16 cellular contexts compared by ENCODE assay signal in the genomic region with DNA sequence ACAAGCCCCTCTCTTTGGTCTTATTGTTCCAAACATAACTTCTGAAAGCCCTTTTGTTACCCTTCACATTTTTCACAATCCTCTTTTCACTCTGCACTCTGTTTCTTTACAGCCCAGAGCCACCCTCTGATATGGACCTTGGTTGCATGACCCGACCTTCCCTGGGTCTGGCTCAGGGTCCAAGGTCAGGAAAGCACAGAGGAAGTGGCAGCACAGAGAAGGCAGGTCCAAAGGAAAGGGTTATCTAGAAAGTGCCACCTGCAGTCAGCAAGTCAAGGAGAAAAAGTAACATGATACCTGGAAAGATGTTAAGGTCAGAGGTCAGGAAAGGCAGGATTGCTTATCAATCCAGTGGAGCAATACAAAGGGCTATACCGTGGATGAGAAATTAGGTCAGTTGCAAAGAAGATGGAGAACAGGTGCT. TPM values are rescaled to one million over a fixed set of nuclear protein-coding genes. Genes with fewer than 3 reads are reported as not detected.
DNase-seq lines count a peak whose midpoint lies in the region; ATAC-seq, FAIRE-seq and TF ChIP-seq lines count a peak whose summit lies in the region.
"Had no signal": no experiment of that assay in that cellular context is flagged by ENCODE, and none has a peak within 500 bp of the region (broad histone marks: within the 10 kb centered on the region; RNA-seq: fewer than 3 reads in every experiment).

No MANE protein-coding gene starts in this region.

- WGBS in IMR-90 (ENCODE audit: extremely low coverage in 2 of 2, insufficient read length in 1 of 2), 2 experiments = 80% methylated on average over 1 of the region's 2 CpGs; no CpG with 5 or more reads in 1 of the 2 experiments
- WGBS in K562 (ENCODE audit: insufficient coverage, low coverage, missing lambda C conversion rate) = 35% methylated on average over 2 of the region's 2 CpGs

- H3K4me1 ChIP-seq in IMR-90 (ENCODE audit: control insufficient read depth, insufficient read depth, low read length) = peaks cover 58% of the 10 kb centered on the region
- peaks cover 8 to 46% of the 10 kb centered on the region in 2 experiments; a peak in 4 of 5 replicates for H3K4me1 ChIP-seq in K562 (replicated peaks in 1 of 2; ENCODE audit: control insufficient read depth in 2 of 2, insufficient read depth in 2 of 2, low read length in 2 of 2)

- peak overlapping the region; percentile 41 to 74; a peak in 3 of 4 replicates for H4K8ac ChIP-seq in IMR-90 (ENCODE audit: low read depth in 2 of 2, low read length in 2 of 2)

- no peak for TF ChIP-seq CTCF in IMR-90 (conservative IDR thresholded peaks at IDR 0.05; ENCODE audit: low read depth, low read length)
- TF ChIP-seq CTCF in K562 (IDR thresholded peaks at IDR 0.05 in 2 of 3, conservative IDR thresholded peaks at IDR 0.05 in 1 of 3; ENCODE audit: insufficient read depth in 2 of 3, low read depth in 1 of 3, low read length in 3 of 3) = no peak

- H3K79me1 ChIP-seq in IMR-90 (ENCODE audit: low read depth in 1 of 2, low read length in 2 of 2) = peaks cover 31 to 74% of the 10 kb centered on the region in 2 experiments

- ATAC-seq in IMR-90 (ENCODE audit: low read depth) = no peak
- no peak for ATAC-seq in K562
- ATAC-seq in memory B cell (ENCODE audit: low read depth) = no peak
- ATAC-seq in stimulated activated naive B cell treated with anti-CD40 and anti-IgM and Interleukin-4, amounts not matched to agents 10 μg/mL and 1 μg/mL and 100 μg/mL, for 72 hours (replicated peaks) = no peak
- ATAC-seq: gastrocnemius medialis; stimulated activated naive CD8-positive, alpha-beta T cell treated with anti-CD3 and anti-CD28 coated beads, Interleukin-15, Interleukin-2, amounts not matched to agents 100 U/mL and 50 U/mL, for 24 hours had no signal

- H4K20me1 ChIP-seq in IMR-90 (ENCODE audit: insufficient read depth, low read length) = peaks cover 53% of the 10 kb centered on the region
- H4K20me1 ChIP-seq in K562 (replicated peaks; ENCODE audit: control insufficient read depth, insufficient read depth, low read length) = no peaks in the 10 kb centered on the region

- H3K9ac ChIP-seq in IMR-90 (ENCODE audit: low read depth, low read length) = 0 out of 2 replicates have a peak overlapping the region, but pooled peaks have one; percentile 20
- H3K9ac ChIP-seq in K562 (ENCODE audit: insufficient read depth in 1 of 2, low read depth in 2 of 2, low read length in 2 of 2) = no peak overlapping the region

- POLR2A ChIA-PET in IMR-90 (lab: Charles Lee; ENCODE audit: unreplicated experiment) = no interaction called here
- POLR2A ChIA-PET in K562 (lab: Yijun Ruan, JAX) = interaction anchor here (1.5 kb wide), 1 partner anchor 8 kb away, joined by 3 read pairs; no protein-coding TSS in a partner anchor

- peak overlapping the region; percentile 83 for H3K27ac ChIP-seq in IMR-90 (ENCODE audit: insufficient read depth, low read length)
- no peak overlapping the region for H3K27ac ChIP-seq in K562 (ENCODE audit: extremely low read depth, low read depth, low read length)

- peaks cover 42% of the 10 kb centered on the region for H3K9me1 ChIP-seq in IMR-90 (ENCODE audit: insufficient read depth, low read length)
- no peaks in the 10 kb centered on the region for H3K9me1 ChIP-seq in K562 (ENCODE audit: control insufficient read depth, insufficient read depth, low read length)

- H3K27ac Mint-ChIP-seq in memory B cell = peak overlapping the region; percentile 9
- peak overlapping the region; percentile 59 for H3K27ac Mint-ChIP-seq in stimulated activated naive B cell treated with anti-CD40 and anti-IgM and Interleukin-4, amounts not matched to agents 10 μg/mL and 1 μg/mL and 100 μg/mL, for 72 hours
- H3K27ac Mint-ChIP-seq: B cell had no signal

- H2AFZ ChIP-seq in IMR-90 (replicated peaks; ENCODE audit: low read length, poor library complexity) (no peak overlapping the region), K562 (ENCODE audit: low read depth, low read length) (no peak overlapping the region)

- dilution Hi-C loops in IMR-90 (cut with HindIII; ENCODE audit: low sequenced_read_pairs, unreplicated experiment) = no loop called here

- TF ChIP-seq RAD21 in IMR-90 (IDR thresholded peaks at IDR 0.05; ENCODE audit: low read length) = no peak
- TF ChIP-seq RAD21 in K562 (CRISPR knock-in tag; conservative IDR thresholded peaks at IDR 0.05 in 1 of 2, IDR thresholded peaks at IDR 0.05 in 1 of 2) = no peak

- H3K79me2 ChIP-seq in K562 (ENCODE audit: control insufficient read depth, insufficient read depth, low read length) = no peaks in the 10 kb centered on the region

- H3K36me3 ChIP-seq in IMR-90 (ENCODE audit: control insufficient read depth, insufficient read depth, low read length) (peaks cover 23% of the 10 kb centered on the region), K562 (ENCODE audit: control insufficient read depth, insufficient read depth, low read length) (no peaks in the 10 kb centered on the region)
- H3K36me3 ChIP-seq: gastrocnemius medialis had no signal

- peak overlapping the region; percentile 87 for H4K5ac ChIP-seq in IMR-90 (ENCODE audit: low read depth, low read length)

- H3K36me3 Mint-ChIP-seq in memory B cell = peaks cover 14% of the 10 kb centered on the region
- H3K36me3 Mint-ChIP-seq in stimulated activated naive B cell treated with anti-CD40 and anti-IgM and Interleukin-4, amounts not matched to agents 10 μg/mL and 1 μg/mL and 100 μg/mL, for 72 hours = peaks cover 73 to 81% of the 10 kb centered on the region in 2 donors

- H2AK5ac ChIP-seq in IMR-90 (ENCODE audit: low read depth, low read length) = peak overlapping the region; percentile 60

- H3K23ac ChIP-seq in IMR-90 (ENCODE audit: low read depth, low read length) = peak overlapping the region; percentile 90

- CTCF ChIA-PET in IMR-90 (lab: Yijun Ruan, JAX) (interaction anchor here (1.0 to 1.5 kb wide), 2 partner anchors 10 to 151 kb away, joined by 3 to 4 read pairs; no protein-coding TSS in a partner anchor), K562 (lab: Yijun Ruan, JAX; ENCODE audit: low intra/inter-chr PET ratio) (no interaction called here)

- no peaks in the 10 kb centered on the region for H3K9me3 ChIP-seq in IMR-90 (ENCODE audit: control insufficient read depth, insufficient read depth, low read length)
- H3K9me3 ChIP-seq in K562 (replicated peaks; ENCODE audit: control insufficient read depth, insufficient read depth, low read depth, low read length) = no peaks in the 10 kb centered on the region
- H3K9me3 ChIP-seq: gastrocnemius medialis had no signal

- BruUV-seq in IMR-90 (replicated peaks; lab: Mats Ljungman, UMichigan) (no TSS peak), K562 (replicated peaks; lab: Mats Ljungman, UMichigan) (no TSS peak)

- peaks cover 2% of the 10 kb centered on the region for H3K9me3 Mint-ChIP-seq in memory B cell
- peaks cover 0 to 7% of the 10 kb centered on the region in 2 donors for H3K9me3 Mint-ChIP-seq in stimulated activated naive B cell treated with anti-CD40 and anti-IgM and Interleukin-4, amounts not matched to agents 10 μg/mL and 1 μg/mL and 100 μg/mL, for 72 hours

- peak overlapping the region; percentile 80 for H3K18ac ChIP-seq in IMR-90 (ENCODE audit: low read depth, low read length)

- peak overlapping the region; percentile 86 for H2BK120ac ChIP-seq in IMR-90 (ENCODE audit: low read depth, low read length)

- H3K56ac ChIP-seq in IMR-90 (ENCODE audit: extremely low read depth, insufficient read depth, low read length) = peak overlapping the region; percentile 61; the same call in 1 of the 2 replicates

- H3K4me2 ChIP-seq in IMR-90 (ENCODE audit: low read depth, low read length) (peak overlapping the region; percentile 15; the same call in 1 of the 2 replicates), K562 (ENCODE audit: insufficient read depth, low read length) (no peak overlapping the region)

- H3K4ac ChIP-seq in IMR-90 (ENCODE audit: low read depth, low read length) = peak overlapping the region; percentile 90

- no peak overlapping the region for H2AK9ac ChIP-seq in IMR-90 (replicated peaks; ENCODE audit: low read depth, low read length, poor library complexity)

- intact Hi-C loops in IMR-90 (cut with micrococcal nuclease) = no loop called here
- intact Hi-C loops in K562 (cut with micrococcal nuclease) = no loop called here

- H2BK20ac ChIP-seq in IMR-90 (ENCODE audit: low read depth, low read length) = peak overlapping the region; percentile 93

- no peak overlapping the region for H3K4me3 ChIP-seq in IMR-90 (ENCODE audit: insufficient read depth, low read depth, low read length)
- no peak overlapping the region for H3K4me3 ChIP-seq in K562
- H3K4me3 ChIP-seq: gastrocnemius medialis had no signal

- in situ Hi-C loops in IMR-90 (cut with MboI; ENCODE audit: low sequenced_read_pairs) = no loop called here
- in situ Hi-C loops in K562 (cut with MboI) = no loop called here

- H3K27me3 Mint-ChIP-seq in memory B cell = no peaks in the 10 kb centered on the region
- H3K27me3 Mint-ChIP-seq in stimulated activated naive B cell treated with anti-CD40 and anti-IgM and Interleukin-4, amounts not matched to agents 10 μg/mL and 1 μg/mL and 100 μg/mL, for 72 hours = no peaks in the 10 kb centered on the region
- H3K27me3 Mint-ChIP-seq: B cell had no signal

- peak overlapping the region; percentile 86 for H4K91ac ChIP-seq in IMR-90 (ENCODE audit: insufficient read depth, low read depth, low read length)

- peaks cover 16% of the 10 kb centered on the region for H3K4me1 Mint-ChIP-seq in memory B cell
- H3K4me1 Mint-ChIP-seq in stimulated activated naive B cell treated with anti-CD40 and anti-IgM and Interleukin-4, amounts not matched to agents 10 μg/mL and 1 μg/mL and 100 μg/mL, for 72 hours = peaks cover 29 to 55% of the 10 kb centered on the region in 2 donors

- DNase-seq in IMR-90 (no peak), K562 (ENCODE audit: extremely low read depth in 1 of 4, low spot score in 3 of 4) (peak in 1 of 4 experiments; percentile 13), memory B cell (ENCODE audit: low spot score in 2 of 2) (no peak), OCI-M1 (lab: John Stamatoyannopoulos, UW) (no peak), HCEC 1CT (no peak), DMS79 (lab: John Stamatoyannopoulos, UW) (no peak)
- no peak for DNase-seq in stimulated activated naive B cell treated with anti-CD40 and anti-IgM and Interleukin-4, amounts not matched to agents 10 μg/mL and 1 μg/mL and 100 μg/mL, for 72 hours
- DNase-seq in activated effector memory CD4-positive, alpha-beta T cell treated with anti-CD3 and anti-CD28 coated beads, Interleukin-2, amount 50 U/mL, for 16 hours = no peak
- DNase-seq: activated CD4-positive, alpha-beta T cell treated with anti-CD3 and anti-CD28 coated beads, Interleukin-2, amount 50 U/mL, for 1 hour; activated naive CD4-positive, alpha-beta T cell treated with anti-CD3 and anti-CD28 coated beads, Interleukin-2, amount 50 U/mL, for 16 hours; gastrocnemius medialis; midbrain; NCI-H345; stimulated activated naive CD8-positive, alpha-beta T cell treated with anti-CD3 and anti-CD28 coated beads, Interleukin-15, Interleukin-2, amounts not matched to agents 100 U/mL and 50 U/mL, for 24 hours had no signal

- peak overlapping the region; percentile 73; the same call in 2 of the 3 replicates for H2BK15ac ChIP-seq in IMR-90 (ENCODE audit: low read depth, low read length)

- no peak overlapping the region for H3K4me3 Mint-ChIP-seq in memory B cell
- H3K4me3 Mint-ChIP-seq in stimulated activated naive B cell treated with anti-CD40 and anti-IgM and Interleukin-4, amounts not matched to agents 10 μg/mL and 1 μg/mL and 100 μg/mL, for 72 hours = no peak overlapping the region
- H3K4me3 Mint-ChIP-seq: B cell had no signal

- H3K14ac ChIP-seq in IMR-90 (replicated peaks; ENCODE audit: low read depth, low read length) = peak overlapping the region; percentile 86

- no peak for TF ChIP-seq EP300 in K562 (IDR thresholded peaks at IDR 0.05; ENCODE audit: low read length)

- peak overlapping the region; percentile 94 for H2BK5ac ChIP-seq in IMR-90 (ENCODE audit: low read depth, low read length, poor library complexity, severe bottlenecking)

- no peak for FAIRE-seq in K562 (lab: Jason Lieb, UNC)
- FAIRE-seq: TTC549 had no signal

- TF ChIP-seq POLR2A in IMR-90 (IDR thresholded peaks at IDR 0.05; ENCODE audit: low read depth, low read length) (no peak), K562 (conservative IDR thresholded peaks at IDR 0.05) (no peak)

- H3K27me3 ChIP-seq in IMR-90 (ENCODE audit: control insufficient read depth, insufficient read depth, low read length) (no peaks in the 10 kb centered on the region), K562 (ENCODE audit: control insufficient read depth in 2 of 2, insufficient read depth in 2 of 2, low read length in 2 of 2) (no peaks in the 10 kb centered on the region)
- H3K27me3 ChIP-seq: gastrocnemius medialis had no signal

RNA-seq across cellular contexts. Expression of gene BCAR3, which starts 18.4 kb away (rescaled TPM):
- total RNA-seq in IMR-90 (2012; rRNA removed) (46.4 TPM in 2 replicates), K562 (2014; rRNA removed) (2.8 and 4.2 TPM in 2 replicates), K562 (2014; rRNA removed; fragmentation: Illumina TruSeq; extraction: Trizol) (4.8 and 6.9 TPM in 2 replicates), K562 (2015; rRNA removed; fragmentation: Illumina TruSeq; extraction: Trizol) (2.1 and 2.8 TPM in 2 replicates), K562 (2021) (3.6 and 3.8 TPM in 2 replicates)
- polyA plus RNA-seq in IMR-90 (2012; rRNA removed) (41.4 and 47.9 TPM in 2 replicates), K562 (2011; rRNA removed) (1.8 and 2.0 TPM in 2 replicates), K562 (2014; fragmentation: Illumina TruSeq; extraction: Trizol) (3.2 and 3.6 TPM in 2 replicates), K562 (2014; fragmentation: Nextera tagmentation; extraction: Ambion mirVana) (1 to 10 TPM; 5.4 to 6.3 TPM), K562 (2014; rRNA removed) (4.0 and 5.4 TPM in 2 replicates)
- 28.9 and 33.4 TPM in 2 replicates for polyA plus RNA-seq in IMR-90 (2012; cell fraction: cytosol; rRNA removed)
- 41.5 and 54.4 TPM in 2 replicates for polyA plus RNA-seq in IMR-90 (2012; cell fraction: nucleus; rRNA removed; ENCODE audit: low replicate concordance)
- total RNA-seq in K562 (2011; cell fraction: chromatin; rRNA removed; ENCODE audit: low replicate concordance) = 0.93 and 1.4 TPM in 2 replicates
- 1.2 and 1.3 TPM in 2 replicates for total RNA-seq in K562 (2011; cell fraction: nucleolus; rRNA removed)
- 0.73 and 1.5 TPM in 2 replicates for total RNA-seq in K562 (2011; cell fraction: nucleoplasm; rRNA removed)
- 0.75 and 1.1 TPM in 2 replicates for polyA plus RNA-seq in K562 (2011; cell fraction: cytosol; rRNA removed)
- polyA plus RNA-seq in K562 (2011; cell fraction: nucleus; rRNA removed) = 0.97 and 1.2 TPM in 2 replicates
- 1.4 and 2.7 TPM in 2 replicates for polyA plus RNA-seq in K562 (2012)
- polyA minus RNA-seq in K562 (2011; rRNA and poly(A)+ RNA removed) = 0.60 and 1.4 TPM in 2 replicates
- polyA minus RNA-seq in K562 (2011; cell fraction: cytosol; rRNA and poly(A)+ RNA removed) = 0.57 and 3.0 TPM in 2 replicates
- polyA minus RNA-seq in K562 (2011; cell fraction: nucleus; rRNA and poly(A)+ RNA removed) = 0.67 and 2.1 TPM in 2 replicates
